9 cellular contexts compared by ENCODE assay signal in genomic region chrX:121160987-121161386, GRCh38.
DNase-seq lines count a peak whose midpoint lies in the region; ATAC-seq, FAIRE-seq and TF ChIP-seq lines count a peak whose summit lies in the region.
"Had no signal": no experiment of that assay in that cellular context is flagged by ENCODE, and none has a peak within 500 bp of the region (broad histone marks: within the 10 kb centered on the region; RNA-seq: fewer than 3 reads in every experiment).

No MANE protein-coding gene starts in this region.

- H3K4me3 ChIP-seq in Karpas-422 (ENCODE audit: low read length) = no peak overlapping the region
- H3K4me3 ChIP-seq: SJSA1 had no signal

- H3K9me2 ChIP-seq in Karpas-422 (replicated peaks; ENCODE audit: insufficient read depth, low read length) = no peaks in the 10 kb centered on the region

- no peaks in the 10 kb centered on the region for H3K36me3 Mint-ChIP-seq in chondrocyte (ENCODE audit: low read depth)

- H3K27me3 Mint-ChIP-seq in chondrocyte (ENCODE audit: low read depth) = no peaks in the 10 kb centered on the region
- H3K27me3 Mint-ChIP-seq: activated naive CD8-positive, alpha-beta T cell treated with anti-CD3 and anti-CD28 coated beads, Interleukin-2, amount 10 ng/mL, durations not matched to agents 7 days and 5 days had no signal

- H3K79me2 ChIP-seq in Karpas-422 (ENCODE audit: low read length) = no peaks in the 10 kb centered on the region

- ATAC-seq in GM18868 (IDR thresholded peaks at IDR 0.05; ENCODE audit: unreplicated experiment) = peak; percentile 84
- peak; percentile 77 for ATAC-seq in GM21515 (IDR thresholded peaks at IDR 0.05; ENCODE audit: unreplicated experiment)
- ATAC-seq in HG03342 (IDR thresholded peaks at IDR 0.05; ENCODE audit: unreplicated experiment) = peak; percentile 75

- no peak for FAIRE-seq in H54 (lab: Jason Lieb, UNC)

- H3K4me3 Mint-ChIP-seq in chondrocyte (ENCODE audit: unreplicated experiment) = no peak overlapping the region
- H3K4me3 Mint-ChIP-seq: activated naive CD8-positive, alpha-beta T cell treated with anti-CD3 and anti-CD28 coated beads, Interleukin-2, amount 10 ng/mL, durations not matched to agents 7 days and 5 days had no signal

- no peak overlapping the region for H2AFZ ChIP-seq in Karpas-422 (ENCODE audit: low read length)

- H3K27me3 ChIP-seq in Karpas-422 (ENCODE audit: low read length) = no peaks in the 10 kb centered on the region
- H3K27me3 ChIP-seq: SJSA1 had no signal

- no peaks in the 10 kb centered on the region for H3K36me3 ChIP-seq in Karpas-422 (ENCODE audit: insufficient read depth, low read length)
- H3K36me3 ChIP-seq: SJSA1 had no signal

- no peak for DNase-seq in chondrocyte (ENCODE audit: low spot score)
- DNase-seq in GF-D8 (lab: John Stamatoyannopoulos, UW) = no peak
- DNase-seq in H54 (ENCODE audit: insufficient read length, low spot score) = no peak
- DNase-seq in Karpas-422 = no peak
- DNase-seq: activated naive CD8-positive, alpha-beta T cell treated with anti-CD3 and anti-CD28 coated beads, Interleukin-2, amount 10 ng/mL, durations not matched to agents 7 days and 5 days had no signal

- H3K9me3 ChIP-seq in Karpas-422 (ENCODE audit: low read length) = no peaks in the 10 kb centered on the region
- H3K9me3 ChIP-seq: SJSA1 had no signal

- peaks cover 20% of the 10 kb centered on the region for H3K4me1 Mint-ChIP-seq in chondrocyte (ENCODE audit: low read depth)

- H3K9ac ChIP-seq in Karpas-422 (ENCODE audit: low read length) = no peak overlapping the region

- TF ChIP-seq CTCF in chondrocyte (IDR thresholded peaks at IDR 0.05) = no peak

- no peaks in the 10 kb centered on the region for H4K20me1 ChIP-seq in Karpas-422 (ENCODE audit: insufficient read depth, low read depth, low read length)

- peaks cover 9% of the 10 kb centered on the region for H3K9me3 Mint-ChIP-seq in chondrocyte (ENCODE audit: low read depth)
- H3K9me3 Mint-ChIP-seq: activated naive CD8-positive, alpha-beta T cell treated with anti-CD3 and anti-CD28 coated beads, Interleukin-2, amount 10 ng/mL, durations not matched to agents 7 days and 5 days had no signal

- H3K4me1 ChIP-seq in Karpas-422 (ENCODE audit: low read length) = no peaks in the 10 kb centered on the region
- H3K4me1 ChIP-seq: SJSA1 had no signal

- H3K4me2 ChIP-seq in Karpas-422 (ENCODE audit: low read depth, low read length, poor library complexity, severe bottlenecking) = no peak overlapping the region

- no peak overlapping the region for H3K27ac ChIP-seq in Karpas-422 (ENCODE audit: low read length)
- H3K27ac ChIP-seq: SJSA1 had no signal

- no peak for TF ChIP-seq POLR2A in H54 (IDR thresholded peaks at IDR 0.05; ENCODE audit: low read depth, low read length)

- H3K27ac Mint-ChIP-seq in chondrocyte (ENCODE audit: unreplicated experiment) = peak overlapping the region; percentile 8
- H3K27ac Mint-ChIP-seq: activated naive CD8-positive, alpha-beta T cell treated with anti-CD3 and anti-CD28 coated beads, Interleukin-2, amount 10 ng/mL, durations not matched to agents 7 days and 5 days had no signal
